ENCODE assay signal across 8 cellular contexts in genomic region chr14:90381011-90381790, GRCh38. TPM values are rescaled to one million over a fixed set of nuclear protein-coding genes. Genes with fewer than 3 reads are reported as not detected.
DNase-seq lines count a peak whose midpoint lies in the region; ATAC-seq and TF ChIP-seq lines count a peak whose summit lies in the region.

No MANE protein-coding gene starts in this region.

- H3K4me1 ChIP-seq in duodenal mucosa (ENCODE audit: control insufficient read depth in 1 of 2, insufficient read depth in 2 of 2, low read length in 2 of 2): peaks cover 25 to 35% of the 10 kb centered on the region in 2 donors
- peaks cover 34% of the 10 kb centered on the region for H3K4me1 ChIP-seq in muscle layer of colon (ENCODE audit: insufficient read depth, low read length)

- ATAC-seq in GM18868 (IDR thresholded peaks at IDR 0.05; ENCODE audit: unreplicated experiment) (no peak), GM19351 (IDR thresholded peaks at IDR 0.05; ENCODE audit: unreplicated experiment) (no peak)
- no peak for ATAC-seq in activated CD8-positive, alpha-beta T cell treated with anti-CD3 and anti-CD28 coated beads for 36 hours

- POLR2A ChIA-PET in activated CD8-positive, alpha-beta T cell treated with anti-CD3 and anti-CD28 coated beads for 36 hours (lab: Charles Lee): interaction anchor here (1.1 to 12.5 kb wide), 4 partner anchors 10 to 37 kb away, joined by 3 to 365 read pairs (median 4); partner anchors contain the start of gene CALM1

- DNase-seq in AG10803 (ENCODE audit: low read depth) (peak; percentile 72), NCI-H187 (lab: John Stamatoyannopoulos, UW) (peak; percentile 31 to 40), HT-29 (ENCODE audit: low spot score) (no peak)
- DNase-seq in activated CD8-positive, alpha-beta T cell treated with anti-CD3 and anti-CD28 coated beads for 36 hours: no peak

- CTCF ChIA-PET in activated CD8-positive, alpha-beta T cell treated with anti-CD3 and anti-CD28 coated beads for 36 hours (lab: Charles Lee): interaction anchor here (0.8 to 1.1 kb wide), 3 partner anchors 18 to 83 kb away, joined by 3 read pairs; no protein-coding TSS in a partner anchor

- H3K9ac ChIP-seq in duodenal mucosa (ENCODE audit: low read depth in 1 of 2, low read length in 2 of 2) (peak overlapping the region; percentile 92 to 98), muscle layer of colon (ENCODE audit: low read length) (peak overlapping the region; percentile 77)

- H3K4me3 Mint-ChIP-seq in activated CD8-positive, alpha-beta T cell treated with anti-CD3 and anti-CD28 coated beads for 36 hours: no peak overlapping the region

- H3K4me1 Mint-ChIP-seq in activated CD8-positive, alpha-beta T cell treated with anti-CD3 and anti-CD28 coated beads for 36 hours (ENCODE audit: low read depth): peaks cover 11% of the 10 kb centered on the region

- intact Hi-C loops in activated CD8-positive, alpha-beta T cell treated with anti-CD3 and anti-CD28 coated beads for 36 hours (cut with micrococcal nuclease): no loop called here

- H3K27me3 ChIP-seq in duodenal mucosa (ENCODE audit: control insufficient read depth in 1 of 2, insufficient read depth in 2 of 2, low read length in 2 of 2): no peaks in the 10 kb centered on the region
- no peaks in the 10 kb centered on the region for H3K27me3 ChIP-seq in muscle layer of colon (ENCODE audit: control insufficient read depth in 1 of 2, insufficient read depth in 2 of 2, low read length in 2 of 2)

- H3K4me3 ChIP-seq in AG10803 (ENCODE audit: low read length) (no peak overlapping the region), duodenal mucosa (ENCODE audit: low read depth in 1 of 2, low read length in 2 of 2) (peak overlapping the region; percentile 73 to 80), muscle layer of colon (ENCODE audit: low read depth in 1 of 2, low read length in 2 of 2) (peak overlapping the region in 1 of 2 donors; percentile 82)

- H3K9me3 Mint-ChIP-seq in activated CD8-positive, alpha-beta T cell treated with anti-CD3 and anti-CD28 coated beads for 36 hours: no peaks in the 10 kb centered on the region

- H3K27me3 Mint-ChIP-seq in activated CD8-positive, alpha-beta T cell treated with anti-CD3 and anti-CD28 coated beads for 36 hours: no peaks in the 10 kb centered on the region

- H3K9me3 ChIP-seq in duodenal mucosa (ENCODE audit: control insufficient read depth in 1 of 2, low read length in 2 of 2): no peaks in the 10 kb centered on the region
- no peaks in the 10 kb centered on the region for H3K9me3 ChIP-seq in muscle layer of colon (ENCODE audit: low read length)

- H3K36me3 ChIP-seq in duodenal mucosa (ENCODE audit: control insufficient read depth in 1 of 2, insufficient read depth in 2 of 2, low read length in 2 of 2): no peaks in the 10 kb centered on the region
- no peaks in the 10 kb centered on the region for H3K36me3 ChIP-seq in muscle layer of colon (ENCODE audit: insufficient read depth, low read length)

- H3K27ac ChIP-seq in duodenal mucosa (ENCODE audit: low read depth, low read length) (peak overlapping the region; percentile 99), muscle layer of colon (ENCODE audit: low read depth, low read length) (peak overlapping the region; percentile 100)

- no peaks in the 10 kb centered on the region for H3K36me3 Mint-ChIP-seq in activated CD8-positive, alpha-beta T cell treated with anti-CD3 and anti-CD28 coated beads for 36 hours (ENCODE audit: low read depth)

- 0 out of 2 replicates have a peak, but pooled peaks have one; percentile 15 for TF ChIP-seq CTCF in AG10803 (conservative IDR thresholded peaks at IDR 0.05; ENCODE audit: low read length)
- no peak for TF ChIP-seq CTCF in activated CD8-positive, alpha-beta T cell treated with anti-CD3 and anti-CD28 coated beads for 36 hours (IDR thresholded peaks at IDR 0.05)

- no peak overlapping the region for H3K27ac Mint-ChIP-seq in activated CD8-positive, alpha-beta T cell treated with anti-CD3 and anti-CD28 coated beads for 36 hours

RNA-seq across cellular contexts. Expression of gene CALM1, which starts 15.6 kb away (rescaled TPM):
- 100 to 1,000 TPM; 365 to 373 TPM for total RNA-seq in activated CD8-positive, alpha-beta T cell treated with anti-CD3 and anti-CD28 coated beads for 36 hours
- 735 and 752 TPM in 2 replicates for total RNA-seq in HT-29 (2014; rRNA removed; shearing (Covaris generic))

RNA-seq across cellular contexts. Expression of gene NRDE2, which starts 49.5 kb away (rescaled TPM):
- 10 to 100 TPM; 19.2 to 21.0 TPM for total RNA-seq in activated CD8-positive, alpha-beta T cell treated with anti-CD3 and anti-CD28 coated beads for 36 hours
- 7.0 and 10.1 TPM in 2 replicates for total RNA-seq in HT-29 (2014; rRNA removed; shearing (Covaris generic))

Comparison
In these comparisons a context has a peak if more than half of its experiments do, and no peak if none do; other contexts are left out.
1. DNase-seq: peak in AG10803 (single experiment) and NCI-H187 (2 of 2); none in activated CD8-positive, alpha-beta T cell treated with anti-CD3 and anti-CD28 coated beads for 36 hours (single experiment) and HT-29 (single experiment).